8 cellular contexts compared by ENCODE assay signal in the genomic region with DNA sequence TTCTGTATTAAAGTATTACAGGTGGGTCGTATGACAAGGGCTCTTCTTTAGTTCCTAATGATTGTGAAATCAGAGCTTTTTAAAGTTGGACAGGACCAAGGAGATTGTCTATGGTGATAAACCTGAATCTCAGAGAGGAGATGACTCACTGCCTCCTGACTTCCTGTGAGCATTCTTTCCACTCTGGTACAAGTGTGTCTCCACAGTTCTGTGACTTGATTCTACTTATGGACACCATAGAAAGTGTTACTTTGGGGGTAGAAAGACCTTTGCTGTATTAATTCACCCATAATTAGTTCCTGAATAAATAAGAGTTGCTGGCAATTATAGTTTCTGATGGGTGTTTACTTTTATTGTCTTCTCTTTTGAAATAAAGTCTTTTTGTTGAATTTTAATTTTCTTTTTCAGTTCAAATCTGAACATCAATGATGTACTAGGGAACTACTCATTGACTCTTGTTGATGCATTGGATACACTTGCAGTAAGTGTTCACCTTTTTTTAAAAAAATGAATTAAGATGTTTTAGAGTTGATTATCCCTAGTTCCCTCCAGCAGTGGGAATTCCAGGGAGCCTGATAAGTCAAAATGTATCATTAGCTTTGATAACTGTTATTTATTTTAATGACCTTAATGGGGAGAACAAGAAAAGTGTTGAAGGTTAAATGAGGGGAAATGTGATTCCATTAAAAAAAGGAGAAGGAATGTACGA. TPM values are rescaled to one million over a fixed set of nuclear protein-coding genes. Genes with fewer than 3 reads are reported as not detected.
A peak's percentile ranks its signal among the peaks of the same experiment; 100 is the strongest.
DNase-seq lines count a peak whose midpoint lies in the region; ATAC-seq, FAIRE-seq and TF ChIP-seq lines count a peak whose summit lies in the region.

No MANE protein-coding gene starts in this region.

- H3K27ac ChIP-seq in astrocyte (ENCODE audit: low read depth, low read length) (peak overlapping the region; percentile 51), mesenchymal stem cell (ENCODE audit: low read length, poor library complexity, severe bottlenecking) (peak overlapping the region; percentile 39), coronary artery (peak overlapping the region in 1 of 2 donors; percentile 6)

- H3K9me3 Mint-ChIP-seq in astrocyte (ENCODE audit: unreplicated experiment) = no peaks in the 10 kb centered on the region

- peaks cover 9% of the 10 kb centered on the region for H3K36me3 ChIP-seq in astrocyte (ENCODE audit: insufficient read depth, low read length)
- H3K36me3 ChIP-seq in mesenchymal stem cell (ENCODE audit: control insufficient read depth in 1 of 2, insufficient read depth in 2 of 2, low read depth in 1 of 2, low read length in 2 of 2) = peaks cover 3 to 11% of the 10 kb centered on the region in 2 experiments

- 0% methylated on average over 1 of the region's 2 CpGs for WGBS in mesenchymal stem cell

- H3K4ac ChIP-seq in mesenchymal stem cell (ENCODE audit: low read depth in 1 of 2, low read length in 2 of 2) = no peak overlapping the region

- H2BK12ac ChIP-seq in mesenchymal stem cell (ENCODE audit: low read length in 2 of 2) = no peak overlapping the region

- H2BK15ac ChIP-seq in mesenchymal stem cell (ENCODE audit: low read depth, poor library complexity, severe bottlenecking) = no peak overlapping the region

- no peak overlapping the region for H3K4me3 ChIP-seq in astrocyte (ENCODE audit: insufficient read depth, low read depth, low read length)
- H3K4me3 ChIP-seq in mesenchymal stem cell (ENCODE audit: insufficient read depth in 1 of 2, low read depth in 1 of 2, low read length in 2 of 2) = no peak overlapping the region
- H3K4me3 ChIP-seq in coronary artery = no peak overlapping the region

- H3K9me3 ChIP-seq in astrocyte (ENCODE audit: insufficient read depth, low read depth, low read length) (no peaks in the 10 kb centered on the region), mesenchymal stem cell (ENCODE audit: control insufficient read depth, low read length) (no peaks in the 10 kb centered on the region)

- H3K23ac ChIP-seq in mesenchymal stem cell (ENCODE audit: low read length in 2 of 2) = no peak overlapping the region

- H2AFZ ChIP-seq in astrocyte (ENCODE audit: low read depth, low read length) (no peak overlapping the region), mesenchymal stem cell (ENCODE audit: low read depth, low read length) (no peak overlapping the region)

- no peak overlapping the region for H3K14ac ChIP-seq in mesenchymal stem cell (ENCODE audit: low read length in 2 of 2)

- H3K4me1 ChIP-seq in astrocyte (ENCODE audit: insufficient read depth, low read length) = peaks cover 24% of the 10 kb centered on the region
- H3K4me1 ChIP-seq in mesenchymal stem cell (ENCODE audit: control insufficient read depth, insufficient read depth, low read depth, low read length) = peaks cover 7% of the 10 kb centered on the region

- no peak for TF ChIP-seq CTCF in astrocyte (IDR thresholded peaks at IDR 0.05; ENCODE audit: insufficient read depth, low read depth, low read length)
- no peak for TF ChIP-seq CTCF in coronary artery (IDR thresholded peaks at IDR 0.05)

- H3K4me1 Mint-ChIP-seq in astrocyte (ENCODE audit: low read depth, unreplicated experiment) = peaks cover 61% of the 10 kb centered on the region

- H4K20me1 ChIP-seq in astrocyte (ENCODE audit: insufficient read depth, low read length) = peaks cover 25% of the 10 kb centered on the region

- peaks cover 11% of the 10 kb centered on the region for H3K36me3 Mint-ChIP-seq in astrocyte (ENCODE audit: low read depth, unreplicated experiment)

- no peak overlapping the region for H3K4me3 Mint-ChIP-seq in astrocyte (ENCODE audit: unreplicated experiment)

- no peak overlapping the region for H2AK5ac ChIP-seq in mesenchymal stem cell (ENCODE audit: low read length, severe bottlenecking)

- no peak overlapping the region for H4K8ac ChIP-seq in mesenchymal stem cell (ENCODE audit: low read length)

- H3K4me2 ChIP-seq in astrocyte (ENCODE audit: low read length) (peak overlapping the region; percentile 49), mesenchymal stem cell (ENCODE audit: low read length, poor library complexity, severe bottlenecking) (no peak overlapping the region)

- peaks cover 88% of the 10 kb centered on the region for H3K79me2 ChIP-seq in astrocyte (ENCODE audit: insufficient read depth, low read length)

- H3K9ac ChIP-seq in astrocyte (ENCODE audit: low read length) = no peak overlapping the region
- peak overlapping the region; percentile 50 for H3K9ac ChIP-seq in mesenchymal stem cell (ENCODE audit: low read length)

- H3K27ac Mint-ChIP-seq in astrocyte (ENCODE audit: unreplicated experiment) = peak overlapping the region; percentile 86

- DNase-seq in activated naive CD4-positive, alpha-beta T cell treated with Interleukin-2 at 50 U/mL for 16 hours = peak; percentile 54
- DNase-seq in activated naive CD4-positive, alpha-beta T cell (lab: John Stamatoyannopoulos, UW) = no peak
- DNase-seq in NCI-H460 (ENCODE audit: extremely low read depth, low read depth) (peak; percentile 33), astrocyte (ENCODE audit: low read depth) (peak; percentile 91), mesenchymal stem cell (peak; percentile 94), coronary artery (ENCODE audit: low spot score) (no peak), NCI-H1694 (lab: John Stamatoyannopoulos, UW) (no peak)

- H2BK120ac ChIP-seq in mesenchymal stem cell (ENCODE audit: low read depth, low read length) = no peak overlapping the region

- no peak overlapping the region for H4K91ac ChIP-seq in mesenchymal stem cell (ENCODE audit: low read length)

- peak; percentile 31 for ATAC-seq in HG02678 (IDR thresholded peaks at IDR 0.05; ENCODE audit: unreplicated experiment)

- peaks cover 9% of the 10 kb centered on the region for H3K79me1 ChIP-seq in mesenchymal stem cell (replicated peaks; ENCODE audit: low read length, poor library complexity, severe bottlenecking)

- peak; percentile 13 for FAIRE-seq in astrocyte (lab: Jason Lieb, UNC)

- H3K27me3 ChIP-seq in astrocyte (ENCODE audit: insufficient read depth, low read length) = no peaks in the 10 kb centered on the region
- H3K27me3 ChIP-seq in mesenchymal stem cell (ENCODE audit: control insufficient read depth in 1 of 2, insufficient read depth in 1 of 2, low read length in 2 of 2) = no peaks in the 10 kb centered on the region

- no peak overlapping the region for H2BK5ac ChIP-seq in mesenchymal stem cell (ENCODE audit: low read depth, low read length, poor library complexity, severe bottlenecking)

- no peaks in the 10 kb centered on the region for H3K27me3 Mint-ChIP-seq in astrocyte (ENCODE audit: low read depth, unreplicated experiment)

- no peak overlapping the region for H3K18ac ChIP-seq in mesenchymal stem cell (ENCODE audit: low read depth in 1 of 2, low read length in 2 of 2)

RNA-seq across cellular contexts. Expression of a gene that starts 7.4 kb away (rescaled TPM):
- 16.7 and 22.4 TPM in 2 replicates for total RNA-seq in NCI-H460 (2014; rRNA removed; shearing (Covaris generic))
- 14.8 and 17.4 TPM in 2 replicates for polyA plus RNA-seq in NCI-H460 (2014; cell fraction: nucleus; rRNA removed)
- total RNA-seq in astrocyte = 62.7 and 65.4 TPM in 2 replicates
- polyA plus RNA-seq in mesenchymal stem cell (2013, experiment 1 of 2) = 47.5 TPM
- 48.2 TPM for polyA plus RNA-seq in mesenchymal stem cell (2013, experiment 2 of 2)

Comparison
In these comparisons a context has a peak if more than half of its experiments do, and no peak if none do; other contexts are left out.
1. DNase-seq: peak in activated naive CD4-positive, alpha-beta T cell treated with Interleukin-2 at 50 U/mL for 16 hours (single experiment), NCI-H460 (single experiment), astrocyte (single experiment) and mesenchymal stem cell (single experiment); none in activated naive CD4-positive, alpha-beta T cell (0 of 4), coronary artery (single experiment) and NCI-H1694 (single experiment).